39 cellular contexts compared by ENCODE assay signal in the genomic region with DNA sequence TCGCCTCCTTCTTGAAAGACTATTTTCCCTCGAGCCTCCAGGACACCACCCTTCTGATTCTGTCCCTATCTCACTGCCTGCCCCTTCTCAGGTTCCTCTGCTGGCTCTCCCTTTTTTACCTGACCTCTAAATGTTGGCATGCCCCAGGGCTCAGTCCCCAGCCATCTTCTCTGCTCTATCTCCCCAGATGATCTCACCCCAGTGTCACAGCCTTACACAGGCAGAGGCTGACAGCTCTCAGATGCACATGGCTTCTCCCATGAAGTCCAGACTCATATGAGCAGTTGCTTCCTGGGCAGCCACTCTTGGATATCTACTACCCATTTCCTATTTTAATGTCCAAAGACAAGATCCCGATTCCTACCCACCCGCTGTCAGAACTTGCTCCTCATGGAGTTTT. TPM values are rescaled to one million over a fixed set of nuclear protein-coding genes. Genes with fewer than 3 reads are reported as not detected.
"Had no signal": no experiment of that assay in that cellular context is flagged by ENCODE, and none has a peak within 500 bp of the region (broad histone marks: within the 10 kb centered on the region; RNA-seq: fewer than 3 reads in every experiment).

No MANE protein-coding gene starts in this region.

- H3K9me3 ChIP-seq: adrenal gland, body of pancreas, breast epithelium had no signal

- ATAC-seq: activated CD4-positive, alpha-beta T cell treated with anti-CD3 and anti-CD28 coated beads for 36 hours; activated CD4-positive, CD25-positive, alpha-beta regulatory T cell treated with anti-CD3 and anti-CD28 coated beads, Interleukin-2, amount 50 U/mL, for 24 hours; activated CD8-positive, alpha-beta T cell treated with anti-CD3 and anti-CD28 coated beads for 36 hours; activated naive CD4-positive, alpha-beta T cell treated with anti-CD3 and anti-CD28 coated beads, Interleukin-2, amount 50 U/mL, for 72 hours; activated T-cell treated with anti-CD3 and anti-CD28 coated beads, Interleukin-2, amount 50 U/mL, for 4 hours; activated T-cell treated with anti-CD3 and anti-CD28 coated beads, Interleukin-2, amount 50 U/mL, for 72 hours; activated T-helper 17 cell treated with anti-CD3 and anti-CD28 coated beads, Interleukin-2, amount 50 U/mL, for 72 hours; body of pancreas; WTC11 had no signal

- DNase-seq: activated CD4-positive, alpha-beta memory T cell treated with anti-CD3 and anti-CD28 coated beads for 36 hours; activated CD4-positive, alpha-beta T cell treated with anti-CD3 and anti-CD28 coated beads for 1 hour; activated CD4-positive, alpha-beta T cell treated with anti-CD3 and anti-CD28 coated beads for 36 hours; activated CD4-positive, alpha-beta T cell treated with anti-CD3 and anti-CD28 coated beads for 48 hours; activated CD4-positive, alpha-beta T cell treated with anti-CD3 and anti-CD28 coated beads, Interleukin-2, amount 10 ng/mL, durations not matched to agents 7 days and 5 days; activated CD4-positive, alpha-beta T cell treated with anti-CD3 and anti-CD28 coated beads, Interleukin-2, amount 50 U/mL, for 4 hours; activated CD4-positive, CD25-positive, alpha-beta regulatory T cell; activated CD8-positive, alpha-beta memory T cell treated with anti-CD3 and anti-CD28 coated beads, Interleukin-2, amount 50 U/mL, for 4 hours; activated CD8-positive, alpha-beta T cell treated with anti-CD3 and anti-CD28 coated beads for 36 hours; activated effector memory CD4-positive, alpha-beta T cell treated with anti-CD3 and anti-CD28 coated beads, Interleukin-2, amount 50 U/mL, for 16 hours; activated gamma-delta T cell treated with Interleukin-2 at 50 U/mL for 16 hours; activated naive CD4-positive, alpha-beta T cell; activated naive CD4-positive, alpha-beta T cell treated with anti-CD3 and anti-CD28 coated beads for 36 hours; activated naive CD4-positive, alpha-beta T cell treated with anti-CD3 and anti-CD28 coated beads, Interleukin-2, amount 50 U/mL, for 16 hours; activated naive CD8-positive, alpha-beta T cell treated with anti-CD3 and anti-CD28 coated beads for 36 hours; activated T-cell treated with anti-CD3 and anti-CD28 coated beads for 4 hours; activated T-cell treated with anti-CD3 and anti-CD28 coated beads, Interleukin-2, amount 50 U/mL, for 1 hour; activated T-cell treated with anti-CD3 and anti-CD28 coated beads, Interleukin-2, amount 50 U/mL, for 4 hours; activated T-cell treated with anti-CD3 and anti-CD28 coated beads, Interleukin-2, amount 50 U/mL, for 72 hours; adrenal gland; amniotic stem cell; aorta; body of pancreas; brain microvascular endothelial cell; central memory CD4-positive, alpha-beta T cell; T-helper 1 cell; T-helper 2 cell; T-helper 9 cell had no signal

- H3K4me3 Mint-ChIP-seq: activated CD4-positive, alpha-beta memory T cell treated with anti-CD3 and anti-CD28 coated beads for 36 hours; activated CD4-positive, alpha-beta T cell treated with anti-CD3 and anti-CD28 coated beads for 36 hours; activated CD4-positive, alpha-beta T cell treated with anti-CD3 and anti-CD28 coated beads, Interleukin-2, amount 10 ng/mL, durations not matched to agents 7 days and 5 days; activated CD8-positive, alpha-beta T cell treated with anti-CD3 and anti-CD28 coated beads for 36 hours; activated naive CD4-positive, alpha-beta T cell treated with anti-CD3 and anti-CD28 coated beads for 36 hours; activated naive CD8-positive, alpha-beta T cell treated with anti-CD3 and anti-CD28 coated beads for 36 hours; activated T-cell treated with anti-CD3 and anti-CD28 coated beads, Interleukin-2, amount 50 U/mL, for 4 hours; activated T-cell treated with anti-CD3 and anti-CD28 coated beads, Interleukin-2, amount 50 U/mL, for 72 hours; activated T-helper 1 cell treated with anti-CD3 and anti-CD28 coated beads, Interleukin-12 subunit alpha, Interleukin-12 subunit beta, Interleukin-2, Interleukin-4 antibody, amounts not matched to agents 30 ng/mL and 10 ng/mL and 1 ng/mL, durations not matched to agents 14 hours and 24 hours and 36 hours; activated T-helper 17 cell treated with anti-CD3 and anti-CD28 coated beads, Interleukin-2, amount 50 U/mL, for 72 hours; T-helper 1 cell treated with Interleukin-12 subunit alpha and Interleukin-12 subunit beta and Interleukin-4 antibody, amounts not matched to agents 30 μg/mL and 1 μg/mL, for 36 hours; T-helper 2 cell treated with Interferon-gamma antibody and Interleukin-4, amounts not matched to agents 5 μg/mL and 100 μg/mL, for 36 hours; WTC11 had no signal

- H3K4me3 ChIP-seq: adrenal gland, body of pancreas, breast epithelium had no signal

- H3K27me3 ChIP-seq: body of pancreas had no signal

- H3K9me3 Mint-ChIP-seq: activated CD4-positive, alpha-beta memory T cell treated with anti-CD3 and anti-CD28 coated beads for 36 hours; activated CD4-positive, alpha-beta T cell treated with anti-CD3 and anti-CD28 coated beads, Interleukin-2, amount 10 ng/mL, durations not matched to agents 7 days and 5 days; activated CD8-positive, alpha-beta T cell treated with anti-CD3 and anti-CD28 coated beads for 36 hours; activated naive CD4-positive, alpha-beta T cell treated with anti-CD3 and anti-CD28 coated beads for 36 hours; activated naive CD4-positive, alpha-beta T cell treated with anti-CD3 and anti-CD28 coated beads, Interleukin-2, amount 50 U/mL, for 72 hours; activated naive CD8-positive, alpha-beta T cell treated with anti-CD3 and anti-CD28 coated beads for 36 hours; activated T-cell treated with anti-CD3 and anti-CD28 coated beads, Interleukin-2, amount 50 U/mL, for 4 hours; activated T-cell treated with anti-CD3 and anti-CD28 coated beads, Interleukin-2, amount 50 U/mL, for 72 hours; activated T-helper 1 cell treated with anti-CD3 and anti-CD28 coated beads, Interleukin-12 subunit alpha, Interleukin-12 subunit beta, Interleukin-2, Interleukin-4 antibody, amounts not matched to agents 30 ng/mL and 10 ng/mL and 1 ng/mL, durations not matched to agents 14 hours and 24 hours and 36 hours; activated T-helper 17 cell treated with anti-CD3 and anti-CD28 coated beads, Interleukin-2, amount 50 U/mL, for 72 hours; T-helper 1 cell treated with Interleukin-12 subunit alpha and Interleukin-12 subunit beta and Interleukin-4 antibody, amounts not matched to agents 30 μg/mL and 1 μg/mL, for 36 hours; T-helper 2 cell treated with Interferon-gamma antibody and Interleukin-4, amounts not matched to agents 5 μg/mL and 100 μg/mL, for 36 hours; WTC11 had no signal

- H3K4me1 ChIP-seq: adrenal gland, body of pancreas, breast epithelium had no signal

- H3K36me3 Mint-ChIP-seq: activated CD4-positive, alpha-beta memory T cell treated with anti-CD3 and anti-CD28 coated beads for 36 hours; activated naive CD4-positive, alpha-beta T cell treated with anti-CD3 and anti-CD28 coated beads, Interleukin-2, amount 50 U/mL, for 72 hours; activated naive CD8-positive, alpha-beta T cell treated with anti-CD3 and anti-CD28 coated beads for 36 hours; WTC11 had no signal

- H3K27ac ChIP-seq: adrenal gland, body of pancreas, brain microvascular endothelial cell, breast epithelium, VCaP had no signal

- H3K36me3 ChIP-seq: adrenal gland, brain microvascular endothelial cell, breast epithelium had no signal

- H3K4me1 Mint-ChIP-seq: activated CD4-positive, alpha-beta T cell treated with anti-CD3 and anti-CD28 coated beads for 36 hours; activated T-helper 17 cell treated with anti-CD3 and anti-CD28 coated beads, Interleukin-2, amount 50 U/mL, for 72 hours; WTC11 had no signal

- H3K27ac Mint-ChIP-seq: activated CD4-positive, alpha-beta memory T cell treated with anti-CD3 and anti-CD28 coated beads for 36 hours; activated CD4-positive, alpha-beta T cell treated with anti-CD3 and anti-CD28 coated beads for 36 hours; activated CD4-positive, alpha-beta T cell treated with anti-CD3 and anti-CD28 coated beads, Interleukin-2, amount 10 ng/mL, durations not matched to agents 7 days and 5 days; activated CD8-positive, alpha-beta T cell treated with anti-CD3 and anti-CD28 coated beads for 36 hours; activated naive CD4-positive, alpha-beta T cell treated with anti-CD3 and anti-CD28 coated beads for 36 hours; activated naive CD4-positive, alpha-beta T cell treated with anti-CD3 and anti-CD28 coated beads, Interleukin-2, amount 50 U/mL, for 72 hours; activated naive CD8-positive, alpha-beta T cell treated with anti-CD3 and anti-CD28 coated beads for 36 hours; activated T-cell treated with anti-CD3 and anti-CD28 coated beads, Interleukin-2, amount 50 U/mL, for 72 hours; activated T-helper 1 cell treated with anti-CD3 and anti-CD28 coated beads, Interleukin-12 subunit alpha, Interleukin-12 subunit beta, Interleukin-2, Interleukin-4 antibody, amounts not matched to agents 30 ng/mL and 10 ng/mL and 1 ng/mL, durations not matched to agents 14 hours and 24 hours and 36 hours; activated T-helper 17 cell treated with anti-CD3 and anti-CD28 coated beads, Interleukin-2, amount 50 U/mL, for 72 hours; T-helper 1 cell treated with Interleukin-12 subunit alpha and Interleukin-12 subunit beta and Interleukin-4 antibody, amounts not matched to agents 30 μg/mL and 1 μg/mL, for 36 hours; T-helper 2 cell treated with Interferon-gamma antibody and Interleukin-4, amounts not matched to agents 5 μg/mL and 100 μg/mL, for 36 hours; WTC11 had no signal

RNA-seq across cellular contexts. Expression of a gene that starts 37.5 kb away (rescaled TPM):
- total RNA-seq: activated CD4-positive, alpha-beta T cell treated with anti-CD3 and anti-CD28 coated beads, Interleukin-2, amount 10 ng/mL, durations not matched to agents 7 days and 5 days; activated CD8-positive, alpha-beta memory T cell treated with anti-CD3 and anti-CD28 coated beads for 36 hours; activated CD8-positive, alpha-beta T cell treated with anti-CD3 and anti-CD28 coated beads for 36 hours; activated naive CD4-positive, alpha-beta T cell treated with anti-CD3 and anti-CD28 coated beads for 36 hours; activated T-cell treated with anti-CD3 and anti-CD28 coated beads, Interleukin-2, amount 50 U/mL, for 4 hours; activated T-cell treated with anti-CD3 and anti-CD28 coated beads, Interleukin-2, amount 50 U/mL, for 72 hours; activated T-helper 1 cell treated with anti-CD3 and anti-CD28 coated beads, Interleukin-12 subunit alpha, Interleukin-12 subunit beta, Interleukin-2, Interleukin-4 antibody, amounts not matched to agents 30 ng/mL and 10 ng/mL and 1 ng/mL, durations not matched to agents 14 hours and 24 hours and 36 hours; activated T-helper 17 cell treated with anti-CD3 and anti-CD28 coated beads, Interleukin-2, amount 50 U/mL, for 72 hours; astrocyte; WTC11 had no signal

RNA-seq across cellular contexts. Expression of a gene that starts 50.9 kb away (rescaled TPM):
- total RNA-seq: activated CD4-positive, alpha-beta memory T cell treated with anti-CD3 and anti-CD28 coated beads for 36 hours; activated CD4-positive, alpha-beta T cell treated with anti-CD3 and anti-CD28 coated beads for 36 hours; activated CD4-positive, alpha-beta T cell treated with anti-CD3 and anti-CD28 coated beads, Interleukin-2, amount 10 ng/mL, durations not matched to agents 7 days and 5 days; activated CD8-positive, alpha-beta memory T cell treated with anti-CD3 and anti-CD28 coated beads for 36 hours; activated CD8-positive, alpha-beta T cell treated with anti-CD3 and anti-CD28 coated beads for 36 hours; activated naive CD4-positive, alpha-beta T cell treated with anti-CD3 and anti-CD28 coated beads for 36 hours; activated naive CD4-positive, alpha-beta T cell treated with anti-CD3 and anti-CD28 coated beads, Interleukin-2, amount 50 U/mL, for 72 hours; activated naive CD8-positive, alpha-beta T cell treated with anti-CD3 and anti-CD28 coated beads for 36 hours; activated T-cell treated with anti-CD3 and anti-CD28 coated beads, Interleukin-2, amount 50 U/mL, for 4 hours; activated T-cell treated with anti-CD3 and anti-CD28 coated beads, Interleukin-2, amount 50 U/mL, for 72 hours; activated T-helper 1 cell treated with anti-CD3 and anti-CD28 coated beads, Interleukin-12 subunit alpha, Interleukin-12 subunit beta, Interleukin-2, Interleukin-4 antibody, amounts not matched to agents 30 ng/mL and 10 ng/mL and 1 ng/mL, durations not matched to agents 14 hours and 24 hours and 36 hours; activated T-helper 17 cell treated with anti-CD3 and anti-CD28 coated beads, Interleukin-2, amount 50 U/mL, for 72 hours; adrenal gland; astrocyte; body of pancreas; WTC11 had no signal
